Comparison of ENCODE assay signal across 24 cellular contexts in genomic region chr2:147792966-147793617, GRCh38. TPM values are rescaled to one million over a fixed set of nuclear protein-coding genes. Genes with fewer than 3 reads are reported as not detected.
DNase-seq lines count a peak whose midpoint lies in the region; FAIRE-seq lines count a peak whose summit lies in the region.
"Had no signal": no experiment of that assay in that cellular context is flagged by ENCODE, and none has a peak within 500 bp of the region (broad histone marks: within the 10 kb centered on the region; RNA-seq: fewer than 3 reads in every experiment).

No MANE protein-coding gene starts in this region.

- H3K9me3 ChIP-seq in neuronal stem cell (replicated peaks in 1 of 2; ENCODE audit: control insufficient read depth in 2 of 2, insufficient read depth in 1 of 2, low read depth in 1 of 2, low read length in 2 of 2), result no peaks in the 10 kb centered on the region
- H3K9me3 ChIP-seq: MG63, mucosa of descending colon, right atrium auricular region, thoracic aorta had no signal

- H4K8ac ChIP-seq in neuronal stem cell (ENCODE audit: low read depth, low read length), result no peak overlapping the region

- H2BK15ac ChIP-seq in neuronal stem cell (ENCODE audit: low read length), result no peak overlapping the region

- no peak overlapping the region for H3K4ac ChIP-seq in neuronal stem cell (ENCODE audit: low read length)

- no CpG with 5 or more reads among the region's 2 CpGs for WGBS in neuronal stem cell (ENCODE audit: extremely low coverage in 2 of 2, insufficient read length in 2 of 2, insufficient replicate concordance in 1 of 2), 2 donors

- peak overlapping the region; percentile 50 for H2AFZ ChIP-seq in neuronal stem cell (ENCODE audit: low read length)
- H2AFZ ChIP-seq: PC-9 had no signal

- no peak overlapping the region for H3K23ac ChIP-seq in neuronal stem cell (ENCODE audit: low read depth, low read length, poor library complexity)

- no peak overlapping the region for H3K9ac ChIP-seq in neuronal stem cell (ENCODE audit: low read depth, low read length, poor library complexity)

- H3K4me1 ChIP-seq in neuronal stem cell (ENCODE audit: control insufficient read depth in 2 of 2, insufficient read depth in 1 of 2, low read depth in 1 of 2, low read length in 2 of 2), result peaks cover 5 to 13% of the 10 kb centered on the region in 2 donors
- H3K4me1 ChIP-seq: right atrium auricular region had no signal

- DNase-seq in EL, result peak; percentile 86
- peak; percentile 76 for DNase-seq in NCI-H226
- DNase-seq in fibroblast of peridontal ligament (ENCODE audit: extremely low read depth), result peak; percentile 8
- no peak for DNase-seq in neuronal stem cell (ENCODE audit: low spot score)
- DNase-seq in DMS153 treated with DMSO at 0.1 percent for 48 hours (lab: John Stamatoyannopoulos, UW; ENCODE audit: unreplicated experiment), result no peak
- DNase-seq in RCC 7860 (ENCODE audit: low spot score), result no peak
- no peak for DNase-seq in activated T-cell treated with anti-CD3 and anti-CD28 coated beads, Interleukin-2, amount 50 U/mL, for 48 hours
- DNase-seq in activated T-helper 1 cell treated with anti-CD3 and anti-CD28 coated beads, Interleukin-12 subunit alpha, Interleukin-12 subunit beta, Interleukin-2, Interleukin-4 antibody, amounts not matched to agents 30 ng/mL and 10 ng/mL and 1 ng/mL, durations not matched to agents 14 hours and 24 hours and 36 hours (ENCODE audit: low spot score), result no peak
- DNase-seq: activated CD8-positive, alpha-beta T cell treated with anti-CD3 and anti-CD28 coated beads for 36 hours; activated T-cell treated with anti-CD3 and anti-CD28 coated beads, Interleukin-2, amount 50 U/mL, for 4 hours; AML-193; cortex of kidney; GOT3; MG63; mucosa of descending colon; NCI-H1694 treated with DMSO at 0.1 percent for 48 hours; PC-9 had no signal

- H3K79me1 ChIP-seq in neuronal stem cell (ENCODE audit: low read depth, low read length), result no peaks in the 10 kb centered on the region

- no peak for FAIRE-seq in RCC 7860 (lab: Jason Lieb, UNC)

- no peaks in the 10 kb centered on the region for H3K36me3 Mint-ChIP-seq in activated T-helper 1 cell treated with anti-CD3 and anti-CD28 coated beads, Interleukin-12 subunit alpha, Interleukin-12 subunit beta, Interleukin-2, Interleukin-4 antibody, amounts not matched to agents 30 ng/mL and 10 ng/mL and 1 ng/mL, durations not matched to agents 14 hours and 24 hours and 36 hours (ENCODE audit: low read depth)
- H3K36me3 Mint-ChIP-seq: activated naive CD4-positive, alpha-beta T cell treated with anti-CD3 and anti-CD28 coated beads, Interleukin-2, amount 50 U/mL, for 72 hours; brain; stimulated activated effector memory CD8-positive, alpha-beta T cell treated with anti-CD3 and anti-CD28 coated beads, Interleukin-12 subunit alpha, Interleukin-12 subunit beta, amount 100 ng/mL, for 72 hours; WTC11 had no signal

- H3K36me3 ChIP-seq in neuronal stem cell (replicated peaks in 1 of 2; ENCODE audit: control insufficient read depth in 2 of 2, insufficient read depth in 2 of 2, low read length in 2 of 2), result no peaks in the 10 kb centered on the region
- H3K36me3 ChIP-seq: MG63, right atrium auricular region, thoracic aorta had no signal

- H3K4me3 ChIP-seq in neuronal stem cell (ENCODE audit: low read length in 2 of 2), result no peak overlapping the region
- H3K4me3 ChIP-seq: MG63, mucosa of descending colon, PC-9, right atrium auricular region, thoracic aorta had no signal

- H3K9me3 Mint-ChIP-seq in activated T-helper 1 cell treated with anti-CD3 and anti-CD28 coated beads, Interleukin-12 subunit alpha, Interleukin-12 subunit beta, Interleukin-2, Interleukin-4 antibody, amounts not matched to agents 30 ng/mL and 10 ng/mL and 1 ng/mL, durations not matched to agents 14 hours and 24 hours and 36 hours, result no peaks in the 10 kb centered on the region
- H3K9me3 Mint-ChIP-seq: activated CD8-positive, alpha-beta T cell treated with anti-CD3 and anti-CD28 coated beads for 36 hours; activated naive CD4-positive, alpha-beta T cell treated with anti-CD3 and anti-CD28 coated beads, Interleukin-2, amount 50 U/mL, for 72 hours; activated T-cell treated with anti-CD3 and anti-CD28 coated beads, Interleukin-2, amount 50 U/mL, for 4 hours; brain; stimulated activated effector memory CD8-positive, alpha-beta T cell treated with anti-CD3 and anti-CD28 coated beads, Interleukin-12 subunit alpha, Interleukin-12 subunit beta, amount 100 ng/mL, for 72 hours; T-helper 2 cell treated with Interferon-gamma antibody and Interleukin-4, amounts not matched to agents 5 μg/mL and 100 μg/mL, for 36 hours; WTC11 had no signal

- no peak overlapping the region for H3K14ac ChIP-seq in neuronal stem cell (ENCODE audit: low read length)

- no peak overlapping the region for H2BK12ac ChIP-seq in neuronal stem cell (ENCODE audit: low read length)

- no peak overlapping the region for H3K27ac Mint-ChIP-seq in activated T-helper 1 cell treated with anti-CD3 and anti-CD28 coated beads, Interleukin-12 subunit alpha, Interleukin-12 subunit beta, Interleukin-2, Interleukin-4 antibody, amounts not matched to agents 30 ng/mL and 10 ng/mL and 1 ng/mL, durations not matched to agents 14 hours and 24 hours and 36 hours
- H3K27ac Mint-ChIP-seq: activated CD8-positive, alpha-beta T cell treated with anti-CD3 and anti-CD28 coated beads for 36 hours; activated naive CD4-positive, alpha-beta T cell treated with anti-CD3 and anti-CD28 coated beads, Interleukin-2, amount 50 U/mL, for 72 hours; brain; stimulated activated effector memory CD8-positive, alpha-beta T cell treated with anti-CD3 and anti-CD28 coated beads, Interleukin-12 subunit alpha, Interleukin-12 subunit beta, amount 100 ng/mL, for 72 hours; T-helper 2 cell treated with Interferon-gamma antibody and Interleukin-4, amounts not matched to agents 5 μg/mL and 100 μg/mL, for 36 hours; WTC11 had no signal

- H3K27ac ChIP-seq in neuronal stem cell (replicated peaks; ENCODE audit: low read length), result no peak overlapping the region
- H3K27ac ChIP-seq: PC-9, right atrium auricular region, thoracic aorta had no signal

- no peak overlapping the region for H3K4me2 ChIP-seq in neuronal stem cell (ENCODE audit: insufficient read depth, low read length, poor library complexity, severe bottlenecking)
- H3K4me2 ChIP-seq: PC-9 had no signal

- H3K27me3 ChIP-seq in neuronal stem cell (ENCODE audit: control insufficient read depth in 3 of 3, insufficient read depth in 3 of 3, low read depth in 1 of 3, low read length in 3 of 3), result no peaks in the 10 kb centered on the region
- H3K27me3 ChIP-seq: MG63, right atrium auricular region had no signal

- peaks cover 13% of the 10 kb centered on the region for H3K4me1 Mint-ChIP-seq in activated T-helper 1 cell treated with anti-CD3 and anti-CD28 coated beads, Interleukin-12 subunit alpha, Interleukin-12 subunit beta, Interleukin-2, Interleukin-4 antibody, amounts not matched to agents 30 ng/mL and 10 ng/mL and 1 ng/mL, durations not matched to agents 14 hours and 24 hours and 36 hours (ENCODE audit: low read depth)

- H2BK5ac ChIP-seq in neuronal stem cell (ENCODE audit: low read length), result no peak overlapping the region

- intact Hi-C loops in activated T-helper 1 cell treated with anti-CD3 and anti-CD28 coated beads, Interleukin-12 subunit alpha, Interleukin-12 subunit beta, Interleukin-2, Interleukin-4 antibody, amounts not matched to agents 30 ng/mL and 10 ng/mL and 1 ng/mL, durations not matched to agents 14 hours and 24 hours and 36 hours (cut with micrococcal nuclease), result no loop called here

- H3K4me3 Mint-ChIP-seq in activated T-helper 1 cell treated with anti-CD3 and anti-CD28 coated beads, Interleukin-12 subunit alpha, Interleukin-12 subunit beta, Interleukin-2, Interleukin-4 antibody, amounts not matched to agents 30 ng/mL and 10 ng/mL and 1 ng/mL, durations not matched to agents 14 hours and 24 hours and 36 hours, result no peak overlapping the region
- H3K4me3 Mint-ChIP-seq: activated CD8-positive, alpha-beta T cell treated with anti-CD3 and anti-CD28 coated beads for 36 hours; activated T-cell treated with anti-CD3 and anti-CD28 coated beads, Interleukin-2, amount 50 U/mL, for 4 hours; brain; stimulated activated effector memory CD8-positive, alpha-beta T cell treated with anti-CD3 and anti-CD28 coated beads, Interleukin-12 subunit alpha, Interleukin-12 subunit beta, amount 100 ng/mL, for 72 hours; T-helper 2 cell treated with Interferon-gamma antibody and Interleukin-4, amounts not matched to agents 5 μg/mL and 100 μg/mL, for 36 hours; WTC11 had no signal

- H2AK5ac ChIP-seq in neuronal stem cell (ENCODE audit: low read depth, low read length), result no peak overlapping the region

- no peaks in the 10 kb centered on the region for H3K27me3 Mint-ChIP-seq in activated T-helper 1 cell treated with anti-CD3 and anti-CD28 coated beads, Interleukin-12 subunit alpha, Interleukin-12 subunit beta, Interleukin-2, Interleukin-4 antibody, amounts not matched to agents 30 ng/mL and 10 ng/mL and 1 ng/mL, durations not matched to agents 14 hours and 24 hours and 36 hours (ENCODE audit: insufficient read depth)
- H3K27me3 Mint-ChIP-seq: activated CD8-positive, alpha-beta T cell treated with anti-CD3 and anti-CD28 coated beads for 36 hours; brain had no signal

- H4K91ac ChIP-seq in neuronal stem cell (ENCODE audit: low read depth, low read length, poor library complexity), result no peak overlapping the region

- H3K18ac ChIP-seq in neuronal stem cell (ENCODE audit: low read length), result no peak overlapping the region

- H2BK120ac ChIP-seq in neuronal stem cell (ENCODE audit: low read depth, low read length), result no peak overlapping the region

RNA-seq across cellular contexts. Expression of gene ACVR2A, which starts 51.7 kb away (rescaled TPM):
- polyA plus RNA-seq in neuronal stem cell (2013, experiment 1 of 2), result 3.1 TPM
- 3.3 TPM for polyA plus RNA-seq in neuronal stem cell (2013, experiment 2 of 2)
- 1.7 and 3.6 TPM in 2 replicates for total RNA-seq in activated T-helper 1 cell treated with anti-CD3 and anti-CD28 coated beads, Interleukin-12 subunit alpha, Interleukin-12 subunit beta, Interleukin-2, Interleukin-4 antibody, amounts not matched to agents 30 ng/mL and 10 ng/mL and 1 ng/mL, durations not matched to agents 14 hours and 24 hours and 36 hours

Comparison
In these comparisons a context has a peak if more than half of its experiments do, and no peak if none do; other contexts are left out.
1. DNase-seq: peak in EL (single experiment), NCI-H226 (single experiment) and fibroblast of peridontal ligament (single experiment); none in neuronal stem cell (single experiment), DMS153 treated with DMSO at 0.1 percent for 48 hours (single experiment), RCC 7860 (single experiment), activated T-cell treated with anti-CD3 and anti-CD28 coated beads, Interleukin-2, amount 50 U/mL, for 48 hours (0 of 2) and activated T-helper 1 cell treated with anti-CD3 and anti-CD28 coated beads, Interleukin-12 subunit alpha, Interleukin-12 subunit beta, Interleukin-2, Interleukin-4 antibody, amounts not matched to agents 30 ng/mL and 10 ng/mL and 1 ng/mL, durations not matched to agents 14 hours and 24 hours and 36 hours (single experiment).